ENCODE assay signal across 11 cellular contexts in genomic region chr16:67961551-67961957, GRCh38. TPM values are rescaled to one million over a fixed set of nuclear protein-coding genes. Genes with fewer than 3 reads are reported as not detected.
DNase-seq lines count a peak whose midpoint lies in the region; ATAC-seq and TF ChIP-seq lines count a peak whose summit lies in the region.
"Had no signal": no experiment of that assay in that cellular context is flagged by ENCODE, and none has a peak within 500 bp of the region (broad histone marks: within the 10 kb centered on the region; RNA-seq: fewer than 3 reads in every experiment).

No MANE protein-coding gene starts in this region.

- H3K27ac ChIP-seq in ascending aorta: peak overlapping the region; percentile 17 to 20
- H3K27ac ChIP-seq in effector memory CD4-positive, alpha-beta T cell (ENCODE audit: insufficient read depth, low read length, poor library complexity, severe bottlenecking): no peak overlapping the region
- H3K27ac ChIP-seq: ovary had no signal

- peak; percentile 92 for ATAC-seq in mucosa of descending colon
- ATAC-seq in HG03108 (IDR thresholded peaks at IDR 0.05; ENCODE audit: unreplicated experiment): no peak

- H3K9me3 ChIP-seq in ascending aorta: no peaks in the 10 kb centered on the region
- no peaks in the 10 kb centered on the region for H3K9me3 ChIP-seq in mucosa of descending colon
- H3K9me3 ChIP-seq in effector memory CD4-positive, alpha-beta T cell (ENCODE audit: control insufficient read depth, low read length): no peaks in the 10 kb centered on the region
- H3K9me3 ChIP-seq: ovary had no signal

- in situ Hi-C loops in ACHN (cut with HindIII; ENCODE audit: low pct_ligation_motif_present, low pct_unique_long_range_greater_than_20kb, low sequenced_read_pairs): no loop called here

- peaks cover 8 to 48% of the 10 kb centered on the region in 2 donors for H3K4me1 ChIP-seq in ascending aorta
- H3K4me1 ChIP-seq in mucosa of descending colon (ENCODE audit: low read depth): peaks cover 19% of the 10 kb centered on the region
- H3K4me1 ChIP-seq in effector memory CD4-positive, alpha-beta T cell (ENCODE audit: control insufficient read depth, insufficient read depth, low read length, poor library complexity, severe bottlenecking): no peaks in the 10 kb centered on the region

- H3K4me3 ChIP-seq in ascending aorta (no peak overlapping the region), mucosa of descending colon (no peak overlapping the region)
- no peak overlapping the region for H3K4me3 ChIP-seq in effector memory CD4-positive, alpha-beta T cell (ENCODE audit: insufficient read depth, low read depth, low read length, poor library complexity, severe bottlenecking)
- H3K4me3 ChIP-seq: ovary had no signal

- intact Hi-C loops in ascending aorta (cut with DNase I): loop anchor here (10.0 kb wide), 2 partner anchors 273 to 437 kb away; partner anchors contain the start of genes ESRP2 and RIPOR1
- intact Hi-C loops in mucosa of descending colon (cut with DNase I, micrococcal nuclease): no loop called here

- no peak for TF ChIP-seq CTCF in ascending aorta (IDR thresholded peaks at IDR 0.05)
- no peak for TF ChIP-seq CTCF in mucosa of descending colon (IDR thresholded peaks at IDR 0.05)

- H3K27me3 ChIP-seq in ascending aorta: no peaks in the 10 kb centered on the region
- H3K27me3 ChIP-seq in effector memory CD4-positive, alpha-beta T cell (replicated peaks; ENCODE audit: control insufficient read depth, insufficient read depth, low read length, poor library complexity, severe bottlenecking): no peaks in the 10 kb centered on the region
- H3K27me3 ChIP-seq: ovary had no signal

- DNase-seq in COLO668 (lab: John Stamatoyannopoulos, UW; ENCODE audit: unreplicated experiment): peak; percentile 98
- peak; percentile 91 for DNase-seq in NCI-H2029 (lab: John Stamatoyannopoulos, UW)
- DNase-seq in ascending aorta (ENCODE audit: low spot score in 2 of 2): no peak
- DNase-seq in mucosa of descending colon: peak; percentile 89 to 94 (median 92)
- DNase-seq in activated gamma-delta T cell (lab: John Stamatoyannopoulos, UW): no peak
- DNase-seq in effector memory CD4-positive, alpha-beta T cell: no peak
- no peak for DNase-seq in ACHN
- DNase-seq: activated CD4-positive, alpha-beta memory T cell treated with anti-CD3 and anti-CD28 coated beads for 36 hours; SW 1271 had no signal

- H3K36me3 ChIP-seq in ascending aorta: peaks cover 67 to 68% of the 10 kb centered on the region in 2 donors
- no peaks in the 10 kb centered on the region for H3K36me3 ChIP-seq in mucosa of descending colon (ENCODE audit: low read depth)
- peaks cover 7% of the 10 kb centered on the region for H3K36me3 ChIP-seq in effector memory CD4-positive, alpha-beta T cell (ENCODE audit: control insufficient read depth, insufficient read depth, low read length)
- H3K36me3 ChIP-seq: ovary had no signal

RNA-seq across cellular contexts. Expression of gene SLC12A4, which starts 6.9 kb away (rescaled TPM):
- total RNA-seq in ascending aorta (83.2 TPM), mucosa of descending colon (10 to 100 TPM in 2 of 3 donors, 1 to 10 TPM in 1; 4.0 to 68.5 (median 22.2) TPM)

RNA-seq across cellular contexts. Expression of gene LCAT, which starts 17.6 kb away (rescaled TPM):
- total RNA-seq in ascending aorta: 6.6 TPM
- 10 to 100 TPM in 1 of 3 donors, 1 to 10 TPM in 2; 2.2 to 20.3 (median 9.4) TPM for total RNA-seq in mucosa of descending colon

RNA-seq across cellular contexts. Expression of gene DPEP3, which starts 18.7 kb away (rescaled TPM):
- total RNA-seq in ascending aorta (not detected), mucosa of descending colon (not detected)
- total RNA-seq: activated CD4-positive, alpha-beta memory T cell treated with anti-CD3 and anti-CD28 coated beads for 36 hours had no signal

RNA-seq across cellular contexts. Expression of gene PSMB10, which starts 24.9 kb away (rescaled TPM):
- total RNA-seq in ascending aorta: 13.9 TPM
- 100 to 1,000 TPM in 2 of 3 donors, 10 to 100 TPM in 1; 96.9 to 175 (median 139) TPM for total RNA-seq in mucosa of descending colon

RNA-seq across cellular contexts. Expression of gene CTRL, which starts 29.9 kb away (rescaled TPM):
- total RNA-seq in ascending aorta (0.43 TPM), mucosa of descending colon (1 to 10 TPM in 1 of 3 donors, under 1 TPM in 2; 0.61 to 2.3 (median 0.80) TPM)

Comparison
In these comparisons a context has a peak if more than half of its experiments do, and no peak if none do; other contexts are left out.
1. DNase-seq: peak in COLO668 (single experiment), NCI-H2029 (single experiment) and mucosa of descending colon (3 of 3); none in ascending aorta (0 of 2), activated gamma-delta T cell (single experiment), effector memory CD4-positive, alpha-beta T cell (0 of 3) and ACHN (single experiment).